Comparison of ENCODE assay signal across 8 cellular contexts in the genomic region with DNA sequence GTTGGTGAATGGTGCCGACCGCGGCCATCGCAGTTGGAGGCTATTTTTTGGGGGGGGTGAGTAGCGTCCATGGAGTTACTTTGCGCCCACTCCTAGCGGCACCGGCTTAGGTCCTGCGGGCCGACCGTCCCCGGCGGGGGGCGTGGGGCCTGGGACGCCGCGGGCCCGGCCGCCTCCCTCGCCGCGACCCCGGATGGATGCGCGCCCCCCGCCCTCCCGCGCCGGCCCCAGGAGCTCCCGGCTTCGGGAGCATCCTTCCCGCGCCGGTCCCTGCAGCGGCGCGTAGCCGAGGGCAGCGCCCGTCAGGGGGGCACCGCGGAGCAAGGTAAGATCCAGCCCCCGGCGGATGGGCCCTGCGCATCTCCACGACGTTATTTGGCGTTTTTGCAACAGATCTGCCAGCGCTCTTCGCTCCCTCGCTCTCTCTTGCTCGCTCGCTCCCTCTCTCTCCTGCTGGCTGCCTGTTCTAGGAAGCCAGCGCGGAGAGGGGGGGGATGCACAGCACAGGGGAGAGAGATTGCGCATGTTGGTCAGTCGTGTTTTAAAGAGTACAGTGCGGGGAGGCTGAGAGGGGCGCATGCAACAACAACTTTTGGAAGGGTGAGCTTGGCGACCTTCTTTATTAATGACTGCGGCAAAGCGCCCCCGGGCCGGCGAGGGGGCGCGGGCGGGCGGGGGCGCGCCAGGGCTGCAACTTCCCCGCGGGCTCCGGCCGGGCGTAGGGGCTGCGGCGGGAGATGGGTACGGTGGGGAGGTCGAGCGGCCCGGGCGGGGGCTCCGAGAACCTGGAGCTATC. TPM values are rescaled to one million over a fixed set of nuclear protein-coding genes. Genes with fewer than 3 reads are reported as not detected.
DNase-seq lines count a peak whose midpoint lies in the region; ATAC-seq and TF ChIP-seq lines count a peak whose summit lies in the region.

No MANE protein-coding gene starts in this region.

- H3K4me3 Mint-ChIP-seq in activated CD4-positive, alpha-beta memory T cell treated with anti-CD3 and anti-CD28 coated beads, Interleukin-2, amount 10 ng/mL, durations not matched to agents 7 days and 5 days, result peak overlapping the region; percentile 93

- peaks cover 47% of the 10 kb centered on the region for H3K27me3 ChIP-seq in ectodermal cell (ENCODE audit: control insufficient read depth, insufficient read depth, low read length, poor library complexity, severe bottlenecking)

- H3K9me3 Mint-ChIP-seq in activated CD4-positive, alpha-beta memory T cell treated with anti-CD3 and anti-CD28 coated beads, Interleukin-2, amount 10 ng/mL, durations not matched to agents 7 days and 5 days, result no peaks in the 10 kb centered on the region

- peaks cover 10% of the 10 kb centered on the region for H3K27me3 Mint-ChIP-seq in activated CD4-positive, alpha-beta memory T cell treated with anti-CD3 and anti-CD28 coated beads, Interleukin-2, amount 10 ng/mL, durations not matched to agents 7 days and 5 days

- POLR2A ChIA-PET in activated CD4-positive, alpha-beta memory T cell treated with anti-CD3 and anti-CD28 coated beads, Interleukin-2, amount 10 ng/mL, durations not matched to agents 7 days and 5 days (lab: Charles Lee), result interaction anchor here (0.9 to 6.5 kb wide), 29 partner anchors 10 to 395 kb away, joined by 3 to 82 read pairs (median 7); a partner anchor contains a TSS

- no peak for TF ChIP-seq CTCF in lower leg skin (IDR thresholded peaks at IDR 0.05)

- intact Hi-C loops in lower leg skin (cut with DNase I; ENCODE audit: low total_unique reads), result loop anchor here (10.0 kb wide), 1 partner anchor 111 kb away; a partner anchor contains a TSS

- peaks cover 29% of the 10 kb centered on the region for H3K4me1 ChIP-seq in ectodermal cell (ENCODE audit: control insufficient read depth, insufficient read depth, low read length)

- H3K4me3 ChIP-seq in ectodermal cell (ENCODE audit: insufficient read depth, low read depth, low read length), result peak overlapping the region; percentile 41
- H3K4me3 ChIP-seq in lower leg skin (ENCODE audit: low read depth, poor library complexity, severe bottlenecking), result peak overlapping the region; percentile 85

- no peaks in the 10 kb centered on the region for H3K36me3 Mint-ChIP-seq in activated CD4-positive, alpha-beta memory T cell treated with anti-CD3 and anti-CD28 coated beads, Interleukin-2, amount 10 ng/mL, durations not matched to agents 7 days and 5 days (ENCODE audit: low read depth)

- TF ChIP-seq POLR2A in lower leg skin (IDR thresholded peaks at IDR 0.05), result no peak

- CTCF ChIA-PET in activated CD4-positive, alpha-beta memory T cell treated with anti-CD3 and anti-CD28 coated beads, Interleukin-2, amount 10 ng/mL, durations not matched to agents 7 days and 5 days (lab: Charles Lee), result interaction anchor here (0.8 to 4.3 kb wide), 8 partner anchors 11 to 155 kb away, joined by 3 to 45 read pairs (median 9); a partner anchor contains a TSS

- no peaks in the 10 kb centered on the region for H3K36me3 ChIP-seq in ectodermal cell (ENCODE audit: control insufficient read depth, insufficient read depth, low read length)

- H3K4me1 Mint-ChIP-seq in activated CD4-positive, alpha-beta memory T cell treated with anti-CD3 and anti-CD28 coated beads, Interleukin-2, amount 10 ng/mL, durations not matched to agents 7 days and 5 days, result peaks cover 29% of the 10 kb centered on the region

- H3K9me3 ChIP-seq in ectodermal cell (ENCODE audit: control insufficient read depth, low read length), result no peaks in the 10 kb centered on the region

- H3K27ac ChIP-seq in ectodermal cell (ENCODE audit: insufficient read depth, low read depth, low read length, poor library complexity, severe bottlenecking), result no peak overlapping the region

- H3K27ac Mint-ChIP-seq in activated CD4-positive, alpha-beta memory T cell treated with anti-CD3 and anti-CD28 coated beads, Interleukin-2, amount 10 ng/mL, durations not matched to agents 7 days and 5 days, result peak overlapping the region; percentile 93

- DNase-seq in GDM1 (lab: John Stamatoyannopoulos, UW) (peak; percentile 29), NCI-H524 treated with DMSO at 0.1 percent for 48 hours (lab: John Stamatoyannopoulos, UW) (peak; percentile 44), lower leg skin (ENCODE audit: low spot score in 2 of 2) (peak; percentile 62 to 94), NCI-H446 treated with DMSO at 0.1 percent for 48 hours (lab: John Stamatoyannopoulos, UW) (no peak)
- DNase-seq in activated CD4-positive, alpha-beta memory T cell treated with anti-CD3 and anti-CD28 coated beads, Interleukin-2, amount 10 ng/mL, durations not matched to agents 7 days and 5 days, result peak; percentile 71
- DNase-seq in stimulated activated CD4-positive, alpha-beta T cell treated with anti-CD3 and anti-CD28 coated beads, TNF-alpha, amount 100 ng/mL, for 1 hour (ENCODE audit: low read depth in 3 of 3, low spot score in 1 of 3), result peak in 2 of 3 donors; percentile 23 to 38

- peak; percentile 9 for ATAC-seq in HG02885 (IDR thresholded peaks at IDR 0.05; ENCODE audit: poor library complexity, unreplicated experiment)

- WGBS in ectodermal cell, 2 experiments, result 0% methylated on average over 84 of the region's 84 CpGs
- 1 to 2% methylated on average over 44 to 47 of the region's 84 CpGs for whole genome bisulfite sequencing in lower leg skin, 2 donors

RNA-seq across cellular contexts. Expression of a gene that starts 0.4 kb away (rescaled TPM):
- 10 to 100 TPM; 72.7 to 73.5 TPM for total RNA-seq in activated CD4-positive, alpha-beta memory T cell treated with anti-CD3 and anti-CD28 coated beads, Interleukin-2, amount 10 ng/mL, durations not matched to agents 7 days and 5 days
- 5.8 TPM for polyA plus RNA-seq in ectodermal cell (2013, experiment 1 of 4)
- 3.3 TPM for polyA plus RNA-seq in ectodermal cell (2013, experiment 2 of 4)
- polyA plus RNA-seq in ectodermal cell (2013, experiment 3 of 4), result 3.1 TPM
- polyA plus RNA-seq in ectodermal cell (2013, experiment 4 of 4), result 3.6 TPM
- 10 to 100 TPM; 35.5 to 68.1 (median 59.0) TPM for total RNA-seq in lower leg skin
